In genomic region chr7:66800591-66800990, GRCh38 we compare ENCODE assay signal across 25 cellular contexts.
DNase-seq lines count a peak whose midpoint lies in the region; ATAC-seq and TF ChIP-seq lines count a peak whose summit lies in the region.
"Had no signal": no experiment of that assay in that cellular context is flagged by ENCODE, and none has a peak within 500 bp of the region (broad histone marks: within the 10 kb centered on the region; RNA-seq: fewer than 3 reads in every experiment).

No MANE protein-coding gene starts in this region.

- peaks cover 8 to 26% of the 10 kb centered on the region in 2 donors for H3K36me3 Mint-ChIP-seq in naive B cell

- no peak for TF ChIP-seq CTCF in GM12865 (IDR thresholded peaks at IDR 0.05; ENCODE audit: insufficient read depth, low read depth, low read length, missing control alignments)
- no peak for TF ChIP-seq CTCF in esophagus muscularis mucosa (IDR thresholded peaks at IDR 0.05)

- peak; percentile 17 for DNase-seq in GM12865 (ENCODE audit: low read depth)
- peak; percentile 4 for DNase-seq in germinal center (ENCODE audit: low spot score)
- DNase-seq in naive B cell: no peak
- DNase-seq in NCI-H446 treated with DMSO at 0.1 percent for 48 hours (lab: John Stamatoyannopoulos, UW): no peak
- DNase-seq in activated naive CD4-positive, alpha-beta T cell (lab: John Stamatoyannopoulos, UW): no peak
- DNase-seq in NCI-H524 treated with DMSO at 0.1 percent for 48 hours (lab: John Stamatoyannopoulos, UW): no peak
- no peak for DNase-seq in esophagus muscularis mucosa (ENCODE audit: extremely low spot score)
- DNase-seq: 8988T; ACHN; Calu3; H9; KG1; MG63; NCI-H1105 treated with DMSO at 0.1 percent for 48 hours; NCI-H146; NCI-H1930; NCI-H2107; NCI-H526; NCI-H82; NK-92 treated with Interleukin-12 subunit alpha and Interleukin-12 subunit beta, amount 100 ng/mL, for 24 hours; PC-9; SJCRH30 had no signal

- no peak overlapping the region for H3K9ac ChIP-seq in subcutaneous abdominal adipose tissue (ENCODE audit: low read length in 5 of 5)

- H3K27ac ChIP-seq in subcutaneous abdominal adipose tissue (ENCODE audit: low read depth, low read length) (peak overlapping the region; percentile 25), esophagus muscularis mucosa (replicated peaks in 1 of 4) (no peak overlapping the region)
- H3K27ac ChIP-seq: PC-9, SJCRH30 had no signal

- peaks cover 13 to 15% (median 15%) of the 10 kb centered on the region in 3 donors for H3K4me1 Mint-ChIP-seq in naive B cell
- H3K4me1 Mint-ChIP-seq: GM23338, H9 had no signal

- no peaks in the 10 kb centered on the region for H3K9me3 Mint-ChIP-seq in naive B cell
- H3K9me3 Mint-ChIP-seq: GM23338, H9 had no signal

- peak; percentile 84 to 88 for ATAC-seq in naive B cell (ENCODE audit: low read depth in 2 of 2)
- ATAC-seq: GM23338, Right ventricle myocardium inferior had no signal

- H3K4me1 ChIP-seq in subcutaneous abdominal adipose tissue (ENCODE audit: control insufficient read depth in 5 of 5, insufficient read depth in 5 of 5, low read length in 5 of 5) (peaks cover 0 to 8% (median 0%) of the 10 kb centered on the region in 5 donors), esophagus muscularis mucosa (no peaks in the 10 kb centered on the region)
- H3K4me1 ChIP-seq: SJCRH30 had no signal

- intact Hi-C loops in esophagus muscularis mucosa (cut with DNase I): no loop called here

- no peak overlapping the region for H3K4me3 Mint-ChIP-seq in naive B cell
- H3K4me3 Mint-ChIP-seq: GM23338, H9 had no signal

- H3K27me3 ChIP-seq in subcutaneous abdominal adipose tissue (ENCODE audit: control insufficient read depth in 5 of 5, insufficient read depth in 4 of 5, low read length in 5 of 5): no peaks in the 10 kb centered on the region
- no peaks in the 10 kb centered on the region for H3K27me3 ChIP-seq in esophagus muscularis mucosa
- H3K27me3 ChIP-seq: MG63, SJCRH30 had no signal

- TF ChIP-seq POLR2A in esophagus muscularis mucosa (IDR thresholded peaks at IDR 0.05; ENCODE audit: low read depth): no peak

- H3K36me3 ChIP-seq in subcutaneous abdominal adipose tissue (ENCODE audit: control insufficient read depth in 5 of 5, insufficient read depth in 5 of 5, low read length in 5 of 5): peaks cover 24 to 88% (median 84%) of the 10 kb centered on the region in 5 donors
- H3K36me3 ChIP-seq in esophagus muscularis mucosa: peaks cover 65 to 97% (median 92%) of the 10 kb centered on the region in 4 donors

- no peak for TF ChIP-seq EP300 in esophagus muscularis mucosa (IDR thresholded peaks at IDR 0.05)

- 93% methylated on average over 8 of the region's 8 CpGs for WGBS in esophagus muscularis mucosa

- peak overlapping the region; percentile 56 to 95 (median 85) for H3K27ac Mint-ChIP-seq in naive B cell
- H3K27ac Mint-ChIP-seq: GM23338, H9 had no signal

- no peak overlapping the region for H3K4me3 ChIP-seq in GM12865 (ENCODE audit: low read depth, low read length)
- H3K4me3 ChIP-seq in subcutaneous abdominal adipose tissue (ENCODE audit: low read depth in 1 of 5, low read length in 5 of 5): no peak overlapping the region
- H3K4me3 ChIP-seq in esophagus muscularis mucosa: no peak overlapping the region
- H3K4me3 ChIP-seq: GM23338, MG63, PC-9, SJCRH30 had no signal

- H3K9me3 ChIP-seq in subcutaneous abdominal adipose tissue (ENCODE audit: control insufficient read depth in 5 of 5, low read length in 5 of 5) (no peaks in the 10 kb centered on the region), esophagus muscularis mucosa (no peaks in the 10 kb centered on the region)
- H3K9me3 ChIP-seq: MG63, SJCRH30 had no signal

- no peaks in the 10 kb centered on the region for H3K27me3 Mint-ChIP-seq in naive B cell

Comparison
In these comparisons a context has a peak if more than half of its experiments do, and no peak if none do; other contexts are left out.
1. DNase-seq: peak in GM12865 (single experiment) and germinal center (single experiment); none in naive B cell (single experiment), NCI-H446 treated with DMSO at 0.1 percent for 48 hours (single experiment), activated naive CD4-positive, alpha-beta T cell (0 of 4), NCI-H524 treated with DMSO at 0.1 percent for 48 hours (single experiment) and esophagus muscularis mucosa (single experiment).